ENCODE assay signal across 8 cellular contexts in the genomic region with DNA sequence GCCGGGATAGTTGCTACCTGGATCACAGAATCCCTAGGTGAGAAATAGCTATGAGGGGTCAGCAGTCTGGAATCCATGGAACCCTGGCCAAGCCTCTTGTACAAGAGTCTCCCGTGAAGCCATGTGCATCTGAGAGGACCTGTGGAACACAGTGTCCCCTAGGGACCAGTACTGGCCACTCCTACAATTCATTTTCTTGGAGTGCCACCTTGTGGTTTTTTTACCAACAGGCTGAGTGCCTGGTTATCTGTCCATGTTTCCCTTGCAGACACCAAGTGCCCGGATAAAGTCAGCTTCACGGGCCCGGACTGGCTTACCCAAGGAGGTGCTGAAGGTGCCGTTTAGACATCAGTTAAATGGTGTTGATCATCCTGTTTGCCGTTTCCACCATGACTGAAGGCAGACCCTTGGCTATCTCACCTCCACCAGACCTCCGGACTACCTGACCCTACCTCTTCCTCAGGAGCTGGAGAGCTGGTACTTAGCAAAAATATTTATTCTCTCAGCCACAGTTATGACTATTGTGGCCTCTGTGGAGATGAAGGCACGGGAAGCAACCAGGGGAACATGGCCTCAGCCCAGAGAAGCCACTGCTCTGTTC.
DNase-seq lines count a peak whose midpoint lies in the region; TF ChIP-seq lines count a peak whose summit lies in the region.

No MANE protein-coding gene starts in this region.

- H3K9me3 ChIP-seq in neural progenitor cell (ENCODE audit: low read depth) = no peaks in the 10 kb centered on the region

- no peaks in the 10 kb centered on the region for H3K36me3 ChIP-seq in neural progenitor cell

- POLR2A ChIA-PET in activated CD4-positive, alpha-beta memory T cell treated with anti-CD3 and anti-CD28 coated beads for 36 hours (lab: Charles Lee) = no interaction called here
- POLR2A ChIA-PET in activated CD4-positive, alpha-beta memory T cell treated with anti-CD3 and anti-CD28 coated beads, Interleukin-2, amount 10 ng/mL, durations not matched to agents 7 days and 5 days (lab: Charles Lee) = no interaction called here

- no peaks in the 10 kb centered on the region for H3K79me2 ChIP-seq in neural progenitor cell (ENCODE audit: low read depth)

- H3K27ac Mint-ChIP-seq in activated CD4-positive, alpha-beta memory T cell treated with anti-CD3 and anti-CD28 coated beads for 36 hours = no peak overlapping the region
- H3K27ac Mint-ChIP-seq in activated CD4-positive, alpha-beta memory T cell treated with anti-CD3 and anti-CD28 coated beads, Interleukin-2, amount 10 ng/mL, durations not matched to agents 7 days and 5 days = no peak overlapping the region
- no peak overlapping the region for H3K27ac Mint-ChIP-seq in neural progenitor cell

- intact Hi-C loops in activated CD4-positive, alpha-beta memory T cell treated with anti-CD3 and anti-CD28 coated beads for 36 hours (cut with micrococcal nuclease) = loop anchor here (1.0 kb wide), 1 partner anchor 254 kb away; no protein-coding TSS in a partner anchor

- H3K27ac ChIP-seq in neural progenitor cell = no peak overlapping the region

- no peaks in the 10 kb centered on the region for H3K9me3 Mint-ChIP-seq in activated CD4-positive, alpha-beta memory T cell treated with anti-CD3 and anti-CD28 coated beads for 36 hours
- H3K9me3 Mint-ChIP-seq in activated CD4-positive, alpha-beta memory T cell treated with anti-CD3 and anti-CD28 coated beads, Interleukin-2, amount 10 ng/mL, durations not matched to agents 7 days and 5 days = no peaks in the 10 kb centered on the region
- no peaks in the 10 kb centered on the region for H3K9me3 Mint-ChIP-seq in neural progenitor cell

- H4K20me1 ChIP-seq in neural progenitor cell (ENCODE audit: low read depth) = peaks cover 3% of the 10 kb centered on the region

- peaks cover 2% of the 10 kb centered on the region for H3K4me1 Mint-ChIP-seq in activated CD4-positive, alpha-beta memory T cell treated with anti-CD3 and anti-CD28 coated beads for 36 hours (ENCODE audit: low read depth)
- H3K4me1 Mint-ChIP-seq in activated CD4-positive, alpha-beta memory T cell treated with anti-CD3 and anti-CD28 coated beads, Interleukin-2, amount 10 ng/mL, durations not matched to agents 7 days and 5 days = no peaks in the 10 kb centered on the region
- peaks cover 2% of the 10 kb centered on the region for H3K4me1 Mint-ChIP-seq in neural progenitor cell

- TF ChIP-seq CTCF in fibroblast of the aortic adventitia (IDR thresholded peaks at IDR 0.05; ENCODE audit: insufficient read depth, low read length) (peak; percentile 44), neural progenitor cell (IDR thresholded peaks at IDR 0.05) (peak; percentile 90)

- no peak overlapping the region for H2AFZ ChIP-seq in neural progenitor cell (replicated peaks)

- H3K36me3 Mint-ChIP-seq in activated CD4-positive, alpha-beta memory T cell treated with anti-CD3 and anti-CD28 coated beads for 36 hours = peaks cover 21% of the 10 kb centered on the region
- peaks cover 35% of the 10 kb centered on the region for H3K36me3 Mint-ChIP-seq in activated CD4-positive, alpha-beta memory T cell treated with anti-CD3 and anti-CD28 coated beads, Interleukin-2, amount 10 ng/mL, durations not matched to agents 7 days and 5 days (ENCODE audit: low read depth)
- peaks cover 21% of the 10 kb centered on the region for H3K36me3 Mint-ChIP-seq in neural progenitor cell

- H3K4me2 ChIP-seq in neural progenitor cell = no peak overlapping the region

- H3K4me3 ChIP-seq in fibroblast of the aortic adventitia (ENCODE audit: low read depth, low read length) (no peak overlapping the region), neural progenitor cell (no peak overlapping the region)

- no peaks in the 10 kb centered on the region for H3K4me1 ChIP-seq in neural progenitor cell

- no peaks in the 10 kb centered on the region for H3K27me3 Mint-ChIP-seq in activated CD4-positive, alpha-beta memory T cell treated with anti-CD3 and anti-CD28 coated beads for 36 hours
- H3K27me3 Mint-ChIP-seq in activated CD4-positive, alpha-beta memory T cell treated with anti-CD3 and anti-CD28 coated beads, Interleukin-2, amount 10 ng/mL, durations not matched to agents 7 days and 5 days = no peaks in the 10 kb centered on the region
- peaks cover 2% of the 10 kb centered on the region for H3K27me3 Mint-ChIP-seq in neural progenitor cell (ENCODE audit: insufficient read depth, low read depth)

- peak; percentile 20 for DNase-seq in activated CD4-positive, alpha-beta memory T cell treated with anti-CD3 and anti-CD28 coated beads for 36 hours
- DNase-seq in activated CD4-positive, alpha-beta memory T cell treated with anti-CD3 and anti-CD28 coated beads, Interleukin-2, amount 10 ng/mL, durations not matched to agents 7 days and 5 days = no peak
- DNase-seq in NAMALWA (ENCODE audit: low spot score) (peak; percentile 40), SW 1271 (lab: John Stamatoyannopoulos, UW) (peak; percentile 72 to 81), fibroblast of the aortic adventitia (ENCODE audit: low read depth) (peak; percentile 60), neural progenitor cell (ENCODE audit: low spot score) (peak; percentile 87)
- DNase-seq in activated CD4-positive, alpha-beta T cell treated with anti-CD3 and anti-CD28 coated beads, Interleukin-2, amount 50 U/mL, for 1 hour = no peak
- no peak for DNase-seq in central memory CD4-positive, alpha-beta T cell

- no peak overlapping the region for H3K9ac ChIP-seq in neural progenitor cell

- H3K4me3 Mint-ChIP-seq in activated CD4-positive, alpha-beta memory T cell treated with anti-CD3 and anti-CD28 coated beads for 36 hours = no peak overlapping the region
- no peak overlapping the region for H3K4me3 Mint-ChIP-seq in activated CD4-positive, alpha-beta memory T cell treated with anti-CD3 and anti-CD28 coated beads, Interleukin-2, amount 10 ng/mL, durations not matched to agents 7 days and 5 days
- H3K4me3 Mint-ChIP-seq in neural progenitor cell = no peak overlapping the region

- peaks cover 24% of the 10 kb centered on the region for H3F3A ChIP-seq in neural progenitor cell (ENCODE audit: low read depth)

- H3K27me3 ChIP-seq in neural progenitor cell = no peaks in the 10 kb centered on the region

- CTCF ChIA-PET in activated CD4-positive, alpha-beta memory T cell treated with anti-CD3 and anti-CD28 coated beads for 36 hours (lab: Charles Lee) = interaction anchor here (10.8 kb wide), 1 partner anchor 49 kb away, joined by 285 read pairs; no protein-coding TSS in a partner anchor
- CTCF ChIA-PET in activated CD4-positive, alpha-beta memory T cell treated with anti-CD3 and anti-CD28 coated beads, Interleukin-2, amount 10 ng/mL, durations not matched to agents 7 days and 5 days (lab: Charles Lee) = interaction anchor here (1.0 to 9.3 kb wide), 2 partner anchors 49 to 178 kb away, joined by 3 to 107 read pairs; no protein-coding TSS in a partner anchor

Comparison
In these comparisons a context has a peak if more than half of its experiments do, and no peak if none do; other contexts are left out.
1. DNase-seq: peak in activated CD4-positive, alpha-beta memory T cell treated with anti-CD3 and anti-CD28 coated beads for 36 hours (single experiment), NAMALWA (single experiment), SW 1271 (2 of 2), fibroblast of the aortic adventitia (single experiment) and neural progenitor cell (single experiment); none in activated CD4-positive, alpha-beta memory T cell treated with anti-CD3 and anti-CD28 coated beads, Interleukin-2, amount 10 ng/mL, durations not matched to agents 7 days and 5 days (single experiment), activated CD4-positive, alpha-beta T cell treated with anti-CD3 and anti-CD28 coated beads, Interleukin-2, amount 50 U/mL, for 1 hour (single experiment) and central memory CD4-positive, alpha-beta T cell (single experiment).